ENCODE assay signal across 8 cellular contexts in the genomic region with DNA sequence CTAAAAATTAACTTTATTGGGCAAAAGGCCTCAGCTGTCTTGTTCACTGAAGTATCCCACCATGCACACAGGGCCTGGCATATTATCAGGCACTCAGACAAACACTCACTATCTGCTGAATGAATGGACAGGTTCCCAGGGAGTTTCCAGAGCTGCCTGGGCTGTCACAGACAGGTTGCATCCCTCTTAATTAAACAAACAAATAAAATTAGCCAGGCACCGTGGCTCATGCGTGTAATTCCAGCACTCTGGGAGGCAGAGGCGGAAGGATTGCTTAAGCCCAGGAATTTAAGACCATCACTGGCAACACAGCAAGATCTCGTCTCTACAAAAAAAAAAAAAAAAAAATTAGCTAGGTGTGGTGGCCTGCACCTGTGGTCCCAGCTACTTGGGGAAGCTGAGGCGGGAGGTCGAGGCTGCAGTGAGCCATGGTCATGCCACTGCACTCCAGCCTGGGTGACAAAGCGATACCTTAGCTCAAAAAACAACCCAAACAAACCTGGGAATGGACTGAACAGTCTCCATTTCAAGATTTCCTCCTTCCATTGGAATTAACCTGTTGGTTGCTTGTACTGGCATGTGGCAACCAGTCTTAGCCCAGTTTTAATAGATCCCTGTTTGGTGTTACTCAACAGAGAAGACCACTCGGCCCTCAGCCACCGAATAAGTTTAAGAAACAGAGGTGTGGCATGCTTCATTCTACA. TPM values are rescaled to one million over a fixed set of nuclear protein-coding genes. Genes with fewer than 3 reads are reported as not detected.
DNase-seq lines count a peak whose midpoint lies in the region; TF ChIP-seq lines count a peak whose summit lies in the region.

No MANE protein-coding gene starts in this region.

- peak overlapping the region; percentile 73 for H3K4me3 Mint-ChIP-seq in osteocyte (ENCODE audit: unreplicated experiment)

- peak overlapping the region; percentile 61 for H3K27ac ChIP-seq in PC-9
- peak overlapping the region; percentile 99 for H3K27ac ChIP-seq in epithelial cell of prostate

- CTCF ChIA-PET in PC-9 (lab: Charles Lee), result interaction anchor here (0.9 to 1.4 kb wide), 3 partner anchors 8 to 53 kb away, joined by 3 to 10 read pairs (median 3); no protein-coding TSS in a partner anchor

- peak overlapping the region; percentile 67 for H3K4me3 ChIP-seq in PC-9

- H3K4me1 Mint-ChIP-seq in osteocyte (ENCODE audit: unreplicated experiment), result peaks cover 23% of the 10 kb centered on the region

- no peaks in the 10 kb centered on the region for H3K9me2 ChIP-seq in PC-9 (ENCODE audit: insufficient read depth)

- peaks cover 6% of the 10 kb centered on the region; the same call in 1 of the 2 replicates for H3K36me3 ChIP-seq in PC-9 (ENCODE audit: low read depth)

- no TSS peak for BruUV-seq in PC-9 (replicated peaks; lab: Mats Ljungman, UMichigan)

- H3K4me2 ChIP-seq in PC-9, result peak overlapping the region; percentile 91

- POLR2A ChIA-PET in PC-9 (lab: Charles Lee; ENCODE audit: unreplicated experiment), result interaction anchor here (0.6 to 0.9 kb wide), 2 partner anchors 41 to 49 kb away, joined by 4 to 24 read pairs; no protein-coding TSS in a partner anchor

- no peaks in the 10 kb centered on the region for H3K36me3 Mint-ChIP-seq in osteocyte (ENCODE audit: unreplicated experiment)

- H3K4me1 ChIP-seq in PC-9 (replicated peaks; ENCODE audit: insufficient read depth), result peaks cover 38% of the 10 kb centered on the region

- DNase-seq in COLO668 (lab: John Stamatoyannopoulos, UW; ENCODE audit: unreplicated experiment) (peak; percentile 3), PC-9 (no peak), epithelial cell of prostate (ENCODE audit: low read depth, low spot score) (no peak), osteocyte (ENCODE audit: extremely low spot score, unreplicated experiment) (no peak), D341Med (ENCODE audit: low spot score) (no peak), dedifferentiated amniotic fluid mesenchymal stem cell (ENCODE audit: extremely low spot score) (no peak), SHP77 treated with DMSO at 0.1 percent for 48 hours (lab: John Stamatoyannopoulos, UW) (no peak), nucleus accumbens (lab: John Stamatoyannopoulos, UW) (no peak)

- peak overlapping the region; percentile 88; the same call in 1 of the 2 replicates for H2AFZ ChIP-seq in PC-9

- peaks cover 25% of the 10 kb centered on the region; the same call in 1 of the 2 replicates for H3F3A ChIP-seq in PC-9 (ENCODE audit: insufficient read depth, low read depth)

- no peaks in the 10 kb centered on the region for H3K27me3 ChIP-seq in PC-9 (ENCODE audit: insufficient read depth, low read depth)

- H3K9me3 ChIP-seq in PC-9 (ENCODE audit: insufficient read depth, low read depth), result 0 out of 2 replicates have a peak, but pooled peaks cover 3% of the 10 kb centered on the region

- intact Hi-C loops in PC-9 (cut with micrococcal nuclease; ENCODE audit: unreplicated experiment), result loop anchor here (1.0 kb wide), 1 partner anchor 24 kb away; no protein-coding TSS in a partner anchor

- peak overlapping the region; percentile 79 for H3K27ac Mint-ChIP-seq in osteocyte (ENCODE audit: unreplicated experiment)

- H3K79me2 ChIP-seq in PC-9 (ENCODE audit: low read depth), result peaks cover 56% of the 10 kb centered on the region

- TF ChIP-seq CTCF in PC-9 (conservative IDR thresholded peaks at IDR 0.05) (no peak), osteocyte (IDR thresholded peaks at IDR 0.05) (no peak)

- no peaks in the 10 kb centered on the region for H3K9me3 Mint-ChIP-seq in osteocyte (ENCODE audit: unreplicated experiment)

- peaks cover 6% of the 10 kb centered on the region for H3K27me3 Mint-ChIP-seq in osteocyte (ENCODE audit: unreplicated experiment)

- H4K20me1 ChIP-seq in PC-9 (ENCODE audit: insufficient read depth), result peaks cover 25% of the 10 kb centered on the region

RNA-seq across cellular contexts. Expression of gene TSPAN14, which starts 1.3 kb away (rescaled TPM):
- total RNA-seq in PC-9 (2021) (114 and 135 TPM in 2 replicates), osteocyte (50.7 and 51.4 TPM in 2 replicates)

RNA-seq across cellular contexts. Expression of gene PRXL2A, which starts 44.5 kb away (rescaled TPM):
- total RNA-seq in PC-9 (2021) (88.7 and 105 TPM in 2 replicates), osteocyte (56.8 and 59.2 TPM in 2 replicates)
